ENCODE assay signal across 18 cellular contexts in genomic region chr1:165815725-165816124, GRCh38. TPM values are rescaled to one million over a fixed set of nuclear protein-coding genes. Genes with fewer than 3 reads are reported as not detected.
DNase-seq lines count a peak whose midpoint lies in the region; ATAC-seq and TF ChIP-seq lines count a peak whose summit lies in the region.
"Had no signal": no experiment of that assay in that cellular context is flagged by ENCODE, and none has a peak within 500 bp of the region (broad histone marks: within the 10 kb centered on the region; RNA-seq: fewer than 3 reads in every experiment).

No MANE protein-coding gene starts in this region.

- no peaks in the 10 kb centered on the region for H3K9me3 ChIP-seq in endodermal cell (ENCODE audit: control insufficient read depth, low read length)
- H3K9me3 ChIP-seq: lower lobe of right lung had no signal

- H3K27ac Mint-ChIP-seq in endodermal cell, result peak overlapping the region; percentile 62
- no peak overlapping the region for H3K27ac Mint-ChIP-seq in activated T-cell treated with anti-CD3 and anti-CD28 coated beads, Interleukin-2, amount 50 U/mL, for 72 hours
- H3K27ac Mint-ChIP-seq: activated CD4-positive, alpha-beta memory T cell treated with anti-CD3 and anti-CD28 coated beads, Interleukin-2, amount 10 ng/mL, durations not matched to agents 7 days and 5 days; activated T-helper 1 cell treated with anti-CD3 and anti-CD28 coated beads, Interleukin-12 subunit alpha, Interleukin-12 subunit beta, Interleukin-2, Interleukin-4 antibody, amounts not matched to agents 30 ng/mL and 10 ng/mL and 1 ng/mL, durations not matched to agents 14 hours and 24 hours and 36 hours; nephron; stimulated activated naive CD8-positive, alpha-beta T cell treated with anti-CD3 and anti-CD28 coated beads, Interleukin-15, Interleukin-2, amounts not matched to agents 100 ng/mL and 50 ng/mL, for 24 hours had no signal

- H3K27ac ChIP-seq in endodermal cell (ENCODE audit: low read depth, low read length) (no peak overlapping the region), mesendoderm (ENCODE audit: low read depth, low read length) (no peak overlapping the region)
- H3K27ac ChIP-seq: lower lobe of right lung, SK-N-MC had no signal

- H4K8ac ChIP-seq in mesendoderm (ENCODE audit: low read depth, low read length), result no peak overlapping the region

- no peak for TF ChIP-seq CTCF in endodermal cell (conservative IDR thresholded peaks at IDR 0.05)

- H3K36me3 Mint-ChIP-seq in endodermal cell (ENCODE audit: low read depth), result no peaks in the 10 kb centered on the region
- no peaks in the 10 kb centered on the region for H3K36me3 Mint-ChIP-seq in activated T-cell treated with anti-CD3 and anti-CD28 coated beads, Interleukin-2, amount 50 U/mL, for 72 hours (ENCODE audit: insufficient read depth in 2 of 2)

- 61 to 80% methylated on average over 2 to 3 of the region's 3 CpGs for WGBS in endodermal cell (ENCODE audit: insufficient coverage in 1 of 2, insufficient read length in 1 of 2), 2 experiments
- whole genome bisulfite sequencing in mesendoderm (ENCODE audit: extremely low coverage, insufficient coverage, low lambda C conversion rate), result no CpG with 5 or more reads among the region's 3 CpGs

- H3K4ac ChIP-seq in mesendoderm (ENCODE audit: low read depth, low read length), result no peak overlapping the region

- no peak overlapping the region for H3K23ac ChIP-seq in mesendoderm (ENCODE audit: low read length)

- H2BK15ac ChIP-seq in mesendoderm (replicated peaks; ENCODE audit: low read depth), result no peak overlapping the region

- peaks cover 23% of the 10 kb centered on the region for H3K4me1 Mint-ChIP-seq in endodermal cell
- no peaks in the 10 kb centered on the region for H3K4me1 Mint-ChIP-seq in activated T-cell treated with anti-CD3 and anti-CD28 coated beads, Interleukin-2, amount 50 U/mL, for 72 hours (ENCODE audit: low read depth)
- H3K4me1 Mint-ChIP-seq: activated CD4-positive, alpha-beta memory T cell treated with anti-CD3 and anti-CD28 coated beads, Interleukin-2, amount 10 ng/mL, durations not matched to agents 7 days and 5 days; nephron had no signal

- H2AK5ac ChIP-seq in mesendoderm (ENCODE audit: low read length), result no peak overlapping the region

- no peaks in the 10 kb centered on the region for H3K79me2 ChIP-seq in mesendoderm (ENCODE audit: control insufficient read depth, insufficient read depth, low read length)

- peaks cover 2% of the 10 kb centered on the region for H3K9me3 Mint-ChIP-seq in endodermal cell
- H3K9me3 Mint-ChIP-seq in activated T-cell treated with anti-CD3 and anti-CD28 coated beads, Interleukin-2, amount 50 U/mL, for 72 hours, result no peaks in the 10 kb centered on the region
- H3K9me3 Mint-ChIP-seq: activated CD4-positive, alpha-beta memory T cell treated with anti-CD3 and anti-CD28 coated beads, Interleukin-2, amount 10 ng/mL, durations not matched to agents 7 days and 5 days; activated T-helper 1 cell treated with anti-CD3 and anti-CD28 coated beads, Interleukin-12 subunit alpha, Interleukin-12 subunit beta, Interleukin-2, Interleukin-4 antibody, amounts not matched to agents 30 ng/mL and 10 ng/mL and 1 ng/mL, durations not matched to agents 14 hours and 24 hours and 36 hours; nephron; stimulated activated naive CD8-positive, alpha-beta T cell treated with anti-CD3 and anti-CD28 coated beads, Interleukin-15, Interleukin-2, amounts not matched to agents 100 ng/mL and 50 ng/mL, for 24 hours had no signal

- H3K4me3 Mint-ChIP-seq in endodermal cell, result no peak overlapping the region
- no peak overlapping the region for H3K4me3 Mint-ChIP-seq in activated T-cell treated with anti-CD3 and anti-CD28 coated beads, Interleukin-2, amount 50 U/mL, for 72 hours
- H3K4me3 Mint-ChIP-seq: activated CD4-positive, alpha-beta memory T cell treated with anti-CD3 and anti-CD28 coated beads, Interleukin-2, amount 10 ng/mL, durations not matched to agents 7 days and 5 days; activated T-helper 1 cell treated with anti-CD3 and anti-CD28 coated beads, Interleukin-12 subunit alpha, Interleukin-12 subunit beta, Interleukin-2, Interleukin-4 antibody, amounts not matched to agents 30 ng/mL and 10 ng/mL and 1 ng/mL, durations not matched to agents 14 hours and 24 hours and 36 hours; nephron; stimulated activated naive CD8-positive, alpha-beta T cell treated with anti-CD3 and anti-CD28 coated beads, Interleukin-15, Interleukin-2, amounts not matched to agents 100 ng/mL and 50 ng/mL, for 24 hours had no signal

- no peak overlapping the region for H4K5ac ChIP-seq in mesendoderm (ENCODE audit: low read length)

- H3K4me3 ChIP-seq in endodermal cell (ENCODE audit: low read length) (no peak overlapping the region), mesendoderm (ENCODE audit: low read length) (no peak overlapping the region)
- H3K4me3 ChIP-seq: lower lobe of right lung, SK-N-MC had no signal

- ATAC-seq in activated T-cell treated with anti-CD3 and anti-CD28 coated beads, Interleukin-2, amount 50 U/mL, for 72 hours (replicated peaks in 1 of 2), result no peak
- no peak for ATAC-seq in GM21360 (IDR thresholded peaks at IDR 0.05; ENCODE audit: unreplicated experiment)

- no peak overlapping the region for H3K18ac ChIP-seq in mesendoderm (ENCODE audit: low read length)

- no peak overlapping the region for H3K56ac ChIP-seq in mesendoderm (ENCODE audit: low read length)

- no peak overlapping the region for H2BK5ac ChIP-seq in mesendoderm (ENCODE audit: low read length)

- H3K4me1 ChIP-seq in endodermal cell (ENCODE audit: control insufficient read depth, insufficient read depth, low read length) (peaks cover 7% of the 10 kb centered on the region), mesendoderm (ENCODE audit: control insufficient read depth, low read depth, low read length) (no peaks in the 10 kb centered on the region)
- H3K4me1 ChIP-seq: lower lobe of right lung had no signal

- H3K9ac ChIP-seq in endodermal cell (ENCODE audit: extremely low read depth, low read length, poor library complexity, severe bottlenecking), result no peak overlapping the region
- no peak overlapping the region for H3K9ac ChIP-seq in mesendoderm (ENCODE audit: low read length)

- H3K79me1 ChIP-seq in mesendoderm (ENCODE audit: low read length), result no peaks in the 10 kb centered on the region

- H2BK120ac ChIP-seq in mesendoderm (ENCODE audit: low read depth, low read length), result no peak overlapping the region

- H3K36me3 ChIP-seq in endodermal cell (ENCODE audit: control insufficient read depth, insufficient read depth, low read length), result no peaks in the 10 kb centered on the region
- no peaks in the 10 kb centered on the region for H3K36me3 ChIP-seq in mesendoderm (ENCODE audit: control insufficient read depth, insufficient read depth, low read length)
- H3K36me3 ChIP-seq: lower lobe of right lung had no signal

- H3K4me2 ChIP-seq in mesendoderm (ENCODE audit: low read length), result no peak overlapping the region

- H3K27me3 ChIP-seq in endodermal cell (ENCODE audit: control insufficient read depth, insufficient read depth, low read length, poor library complexity, severe bottlenecking) (no peaks in the 10 kb centered on the region), mesendoderm (ENCODE audit: insufficient read depth, low read length, poor library complexity) (no peaks in the 10 kb centered on the region)

- DNase-seq in Daoy (ENCODE audit: low read depth) (peak; percentile 30), NCI-H226 (peak; percentile 80), endodermal cell (no peak), mesendoderm (peak; percentile 92), HuH-7.5 (ENCODE audit: low spot score) (no peak), NCI-H1417 (lab: John Stamatoyannopoulos, UW) (no peak)
- DNase-seq in activated T-cell treated with anti-CD3 and anti-CD28 coated beads, Interleukin-2, amount 50 U/mL, for 72 hours, result no peak
- DNase-seq: activated CD4-positive, alpha-beta memory T cell treated with anti-CD3 and anti-CD28 coated beads, Interleukin-2, amount 10 ng/mL, durations not matched to agents 7 days and 5 days; DMS 273 treated with DMSO at 0.1 percent for 48 hours; lower lobe of right lung; NCI-H187; NCI-H510A treated with DMSO at 0.1 percent for 48 hours; stimulated activated CD4-positive, alpha-beta T cell treated with anti-CD3 and anti-CD28 coated beads, Interleukin-15, amount 100 ng/mL, for 24 hours had no signal

- H3K27me3 Mint-ChIP-seq in endodermal cell (ENCODE audit: insufficient read depth), result no peaks in the 10 kb centered on the region
- peaks cover 8% of the 10 kb centered on the region for H3K27me3 Mint-ChIP-seq in activated T-cell treated with anti-CD3 and anti-CD28 coated beads, Interleukin-2, amount 50 U/mL, for 72 hours (ENCODE audit: low read depth)

RNA-seq across cellular contexts. Expression of gene UCK2, which starts 11.7 kb away (rescaled TPM):
- total RNA-seq in Daoy (2014; rRNA removed; shearing (Covaris generic)), result 95.0 and 108 TPM in 2 replicates
- 10 to 100 TPM; 65.8 to 73.6 TPM for total RNA-seq in endodermal cell
- 56.3 TPM for polyA plus RNA-seq in endodermal cell (2013, experiment 1 of 2)
- polyA plus RNA-seq in endodermal cell (2013, experiment 2 of 2), result 54.6 TPM
- polyA plus RNA-seq in mesendoderm (2013, experiment 1 of 2), result 110 TPM
- 110 TPM for polyA plus RNA-seq in mesendoderm (2013, experiment 2 of 2)
- 10 to 100 TPM; 39.8 to 47.3 TPM for total RNA-seq in activated T-cell treated with anti-CD3 and anti-CD28 coated beads, Interleukin-2, amount 50 U/mL, for 72 hours

RNA-seq across cellular contexts. Expression of gene TMCO1, which starts 47.1 kb away (rescaled TPM):
- 259 and 280 TPM in 2 replicates for total RNA-seq in Daoy (2014; rRNA removed; shearing (Covaris generic))
- 10 to 100 TPM; 76.2 to 79.6 TPM for total RNA-seq in endodermal cell
- polyA plus RNA-seq in endodermal cell (2013, experiment 1 of 2), result 87.7 TPM
- 81.1 TPM for polyA plus RNA-seq in endodermal cell (2013, experiment 2 of 2)
- polyA plus RNA-seq in mesendoderm (2013, experiment 1 of 2), result 115 TPM
- 112 TPM for polyA plus RNA-seq in mesendoderm (2013, experiment 2 of 2)
- total RNA-seq in activated T-cell treated with anti-CD3 and anti-CD28 coated beads, Interleukin-2, amount 50 U/mL, for 72 hours, result 10 to 100 TPM; 57.3 to 68.4 TPM

Comparison
In these comparisons a context has a peak if more than half of its experiments do, and no peak if none do; other contexts are left out.
1. DNase-seq: peak in Daoy (single experiment), NCI-H226 (single experiment) and mesendoderm (single experiment); none in endodermal cell (single experiment), HuH-7.5 (single experiment), activated T-cell treated with anti-CD3 and anti-CD28 coated beads, Interleukin-2, amount 50 U/mL, for 72 hours (0 of 2) and NCI-H1417 (0 of 3).